In genomic region chr3:71245052-71245488, GRCh38 we compare ENCODE assay signal across 1 cellular context.
TF ChIP-seq lines count a peak whose summit lies in the region.

No MANE protein-coding gene starts in this region.

TF ChIP-seq in HepG2, 621 proteins besides CTCF, POLR2A, EP300 and RAD21 (continued from another document and continues in another):
- TF ChIP-seq MLXIP (CRISPR knock-in tag; IDR thresholded peaks at IDR 0.05; ENCODE audit: borderline replicate concordance): no peak
- TF ChIP-seq PHF21A (CRISPR knock-in tag; IDR thresholded peaks at IDR 0.05): 0 out of 2 replicates have a peak, but pooled peaks have one; percentile 30
- no peak for TF ChIP-seq HINFP (CRISPR knock-in tag; IDR thresholded peaks at IDR 0.05; ENCODE audit: low read depth)
- peak; percentile 49 for TF ChIP-seq ZMYM4 (CRISPR knock-in tag; IDR thresholded peaks at IDR 0.05)
- TF ChIP-seq MEF2D (CRISPR knock-in tag; IDR thresholded peaks at IDR 0.05): 0 out of 2 replicates have a peak, but pooled peaks have one; percentile 35
- TF ChIP-seq ARID5B (CRISPR knock-in tag; IDR thresholded peaks at IDR 0.05): peak; percentile 74
- peak; percentile 61 for TF ChIP-seq NFIC (IDR thresholded peaks at IDR 0.05; ENCODE audit: low read length)
- peak; percentile 81 for TF ChIP-seq HNF1A (IDR thresholded peaks at IDR 0.05; ENCODE audit: low read depth)
- TF ChIP-seq HNF1A (CRISPR knock-in tag; IDR thresholded peaks at IDR 0.05; ENCODE audit: borderline replicate concordance): peak; percentile 72; the same call in 1 of the 2 replicates
- TF ChIP-seq ARID4A (CRISPR knock-in tag; IDR thresholded peaks at IDR 0.05; ENCODE audit: borderline replicate concordance): no peak
- 0 out of 2 replicates have a peak, but pooled peaks have one; percentile 28 for TF ChIP-seq ZFX (CRISPR knock-in tag; IDR thresholded peaks at IDR 0.05; ENCODE audit: low read depth)
- TF ChIP-seq BCL6 (CRISPR knock-in tag; IDR thresholded peaks at IDR 0.05): peak; percentile 73; the same call in 1 of the 2 replicates
- TF ChIP-seq ZNF770 (CRISPR knock-in tag; IDR thresholded peaks at IDR 0.05): peak; percentile 21; the same call in 1 of the 2 replicates
- no peak for TF ChIP-seq MXD1 (CRISPR knock-in tag; IDR thresholded peaks at IDR 0.05)
- TF ChIP-seq GABPA (IDR thresholded peaks at IDR 0.05; ENCODE audit: low read depth, low read length): no peak
- 0 out of 2 replicates have a peak, but pooled peaks have one; percentile 1 for TF ChIP-seq GABPA (CRISPR knock-in tag; IDR thresholded peaks at IDR 0.05; ENCODE audit: low read depth)
- peak; percentile 67; the same call in 1 of the 2 replicates for TF ChIP-seq SOX5 (CRISPR knock-in tag; IDR thresholded peaks at IDR 0.05; ENCODE audit: borderline replicate concordance)
- TF ChIP-seq POGZ (CRISPR knock-in tag; IDR thresholded peaks at IDR 0.05): peak; percentile 25; the same call in 1 of the 2 replicates
- peak; percentile 52; the same call in 1 of the 2 replicates for TF ChIP-seq NR2F2 (IDR thresholded peaks at IDR 0.05; ENCODE audit: borderline replicate concordance, low read depth)
- TF ChIP-seq ZNF331 (CRISPR knock-in tag; IDR thresholded peaks at IDR 0.05): 0 out of 2 replicates have a peak, but pooled peaks have one; percentile 15
- TF ChIP-seq PATZ1 (CRISPR knock-in tag; IDR thresholded peaks at IDR 0.05): peak; percentile 82
- TF ChIP-seq ZBTB14 (CRISPR knock-in tag; IDR thresholded peaks at IDR 0.05): no peak
- TF ChIP-seq ZNF878 (CRISPR knock-in tag; IDR thresholded peaks at IDR 0.05): 0 out of 2 replicates have a peak, but pooled peaks have one; percentile 48
- TF ChIP-seq GATAD1 (CRISPR knock-in tag; IDR thresholded peaks at IDR 0.05): no peak
- TF ChIP-seq ZNF362 (CRISPR knock-in tag; IDR thresholded peaks at IDR 0.05; ENCODE audit: borderline replicate concordance): peak; percentile 92
- no peak for TF ChIP-seq MAFF (IDR thresholded peaks at IDR 0.05; ENCODE audit: low read depth, low read length)
- TF ChIP-seq KDM6A (CRISPR knock-in tag; IDR thresholded peaks at IDR 0.05; ENCODE audit: low read depth): peak; percentile 55; the same call in 1 of the 2 replicates
